In the genomic region with DNA sequence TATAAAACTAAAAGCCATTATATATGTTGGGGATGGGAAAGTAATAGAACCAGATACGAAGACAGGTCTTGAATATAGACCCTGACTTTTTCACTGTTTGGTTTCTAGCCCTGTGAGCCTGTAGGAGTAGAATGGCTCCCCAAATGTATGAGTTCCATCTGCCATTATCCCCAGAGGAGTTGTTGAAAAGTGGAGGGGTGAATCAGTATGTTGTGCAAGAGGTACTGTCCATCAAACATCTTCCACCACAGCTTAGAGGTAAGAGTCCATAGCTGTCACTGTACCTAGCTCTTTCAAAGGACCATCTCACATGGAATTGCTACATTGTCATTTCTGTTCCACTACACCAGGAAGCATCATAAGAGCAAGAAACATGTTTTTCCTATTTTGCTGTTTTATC, we compare ENCODE assay signal across 8 cellular contexts. TPM values are rescaled to one million over a fixed set of nuclear protein-coding genes. Genes with fewer than 3 reads are reported as not detected.
DNase-seq lines count a peak whose midpoint lies in the region; ATAC-seq and TF ChIP-seq lines count a peak whose summit lies in the region.

No MANE protein-coding gene starts in this region.

- TF ChIP-seq CTCF in fibroblast of villous mesenchyme (IDR thresholded peaks at IDR 0.05; ENCODE audit: insufficient read depth, low read depth, low read length) = no peak
- TF ChIP-seq CTCF in thoracic aorta (IDR thresholded peaks at IDR 0.05) = no peak

- no peaks in the 10 kb centered on the region for H3K27me3 Mint-ChIP-seq in activated naive CD4-positive, alpha-beta T cell treated with anti-CD3 and anti-CD28 coated beads, Interleukin-2, amount 50 U/mL, for 24 hours
- H3K27me3 Mint-ChIP-seq in T-helper 17 cell = no peaks in the 10 kb centered on the region

- H3K4me3 ChIP-seq in fibroblast of villous mesenchyme (ENCODE audit: low read depth, low read length) = peak overlapping the region; percentile 83
- peak overlapping the region; percentile 82 for H3K4me3 ChIP-seq in thoracic aorta

- H3K36me3 Mint-ChIP-seq in activated naive CD4-positive, alpha-beta T cell treated with anti-CD3 and anti-CD28 coated beads, Interleukin-2, amount 50 U/mL, for 24 hours = peaks cover 9% of the 10 kb centered on the region
- peaks cover 4% of the 10 kb centered on the region for H3K36me3 Mint-ChIP-seq in T-helper 17 cell (ENCODE audit: low read depth)

- H3K27me3 ChIP-seq in thoracic aorta (replicated peaks; ENCODE audit: insufficient read depth) = no peaks in the 10 kb centered on the region

- peak overlapping the region; percentile 95 for H3K27ac Mint-ChIP-seq in activated naive CD4-positive, alpha-beta T cell treated with anti-CD3 and anti-CD28 coated beads, Interleukin-2, amount 50 U/mL, for 24 hours
- peak overlapping the region; percentile 93 for H3K27ac Mint-ChIP-seq in T-helper 17 cell

- H3K4me1 Mint-ChIP-seq in activated naive CD4-positive, alpha-beta T cell treated with anti-CD3 and anti-CD28 coated beads, Interleukin-2, amount 50 U/mL, for 24 hours = peaks cover 38% of the 10 kb centered on the region
- peaks cover 31% of the 10 kb centered on the region for H3K4me1 Mint-ChIP-seq in T-helper 17 cell

- no peaks in the 10 kb centered on the region for H3K9me3 Mint-ChIP-seq in activated naive CD4-positive, alpha-beta T cell treated with anti-CD3 and anti-CD28 coated beads, Interleukin-2, amount 50 U/mL, for 24 hours

- H3K4me3 Mint-ChIP-seq in activated naive CD4-positive, alpha-beta T cell treated with anti-CD3 and anti-CD28 coated beads, Interleukin-2, amount 50 U/mL, for 24 hours = peak overlapping the region; percentile 94
- H3K4me3 Mint-ChIP-seq in T-helper 17 cell = peak overlapping the region; percentile 94

- no peak overlapping the region for H3K27ac ChIP-seq in thoracic aorta

- peaks cover 13 to 26% of the 10 kb centered on the region in 2 donors for H3K4me1 ChIP-seq in thoracic aorta (ENCODE audit: control insufficient read depth in 1 of 2, low read depth in 2 of 2)

- ATAC-seq in T-helper 17 cell (no peak), thoracic aorta (ENCODE audit: insufficient number of reproducible peaks, low FRiP score, low read depth) (no peak)

- H3K9me3 ChIP-seq in T-helper 17 cell (ENCODE audit: control insufficient read depth, low read length, poor library complexity, severe bottlenecking) (no peaks in the 10 kb centered on the region), thoracic aorta (no peaks in the 10 kb centered on the region)

- no peak for DNase-seq in activated naive CD4-positive, alpha-beta T cell treated with anti-CD3 and anti-CD28 coated beads, Interleukin-2, amount 50 U/mL, for 16 hours
- DNase-seq in T-helper 17 cell (no peak), fibroblast of villous mesenchyme (ENCODE audit: low read depth) (no peak), thoracic aorta (ENCODE audit: low spot score) (no peak), NCI-H2029 treated with DMSO at 0.1 percent for 48 hours (lab: John Stamatoyannopoulos, UW) (no peak), iPS-NIHi7 (ENCODE audit: extremely low spot score) (no peak), mucosa of gallbladder (ENCODE audit: low spot score) (no peak)

- peaks cover 10% of the 10 kb centered on the region for H3K36me3 ChIP-seq in thoracic aorta

RNA-seq across cellular contexts. Expression of gene NCAPD2, which starts 1.1 kb away (rescaled TPM):
- total RNA-seq in T-helper 17 cell (10 to 100 TPM; 16.9 to 24.3 TPM), fibroblast of villous mesenchyme (40.6 and 52.7 TPM in 2 replicates), thoracic aorta (10 to 100 TPM; 19.9 to 26.7 TPM), mucosa of gallbladder (36.6 TPM)

RNA-seq across cellular contexts. Expression of gene MRPL51, which starts 1.9 kb away (rescaled TPM):
- total RNA-seq in T-helper 17 cell (10 to 100 TPM; 36.6 to 42.2 TPM), fibroblast of villous mesenchyme (86.8 and 101 TPM in 2 replicates), thoracic aorta (10 to 100 TPM; 40.6 to 51.7 TPM), mucosa of gallbladder (134 TPM)

RNA-seq across cellular contexts. Expression of gene VAMP1, which starts 24.5 kb away (rescaled TPM):
- total RNA-seq in T-helper 17 cell (10 to 100 TPM; 33.1 to 38.5 TPM), fibroblast of villous mesenchyme (3.2 and 13.4 TPM in 2 replicates), thoracic aorta (10 to 100 TPM; 24.4 to 29.9 TPM), mucosa of gallbladder (12.3 TPM)

RNA-seq across cellular contexts. Expression of gene GAPDH, which starts 39.3 kb away (rescaled TPM):
- total RNA-seq in T-helper 17 cell = 100 to 1,000 TPM; 640 to 695 TPM
- 6,118 and 7,175 TPM in 2 replicates for total RNA-seq in fibroblast of villous mesenchyme
- total RNA-seq in thoracic aorta = 1,000 to 10,000 TPM; 1,700 to 2,744 TPM
- total RNA-seq in mucosa of gallbladder = 2,392 TPM

RNA-seq across cellular contexts. Expression of gene TAPBPL, which starts 43.1 kb away (rescaled TPM):
- 10 to 100 TPM; 19.6 to 23.1 TPM for total RNA-seq in T-helper 17 cell
- total RNA-seq in fibroblast of villous mesenchyme = 7.3 and 11.6 TPM in 2 replicates
- total RNA-seq in thoracic aorta = 10 to 100 TPM; 23.7 to 37.5 TPM
- total RNA-seq in mucosa of gallbladder = 53.1 TPM
